In the genomic region with DNA sequence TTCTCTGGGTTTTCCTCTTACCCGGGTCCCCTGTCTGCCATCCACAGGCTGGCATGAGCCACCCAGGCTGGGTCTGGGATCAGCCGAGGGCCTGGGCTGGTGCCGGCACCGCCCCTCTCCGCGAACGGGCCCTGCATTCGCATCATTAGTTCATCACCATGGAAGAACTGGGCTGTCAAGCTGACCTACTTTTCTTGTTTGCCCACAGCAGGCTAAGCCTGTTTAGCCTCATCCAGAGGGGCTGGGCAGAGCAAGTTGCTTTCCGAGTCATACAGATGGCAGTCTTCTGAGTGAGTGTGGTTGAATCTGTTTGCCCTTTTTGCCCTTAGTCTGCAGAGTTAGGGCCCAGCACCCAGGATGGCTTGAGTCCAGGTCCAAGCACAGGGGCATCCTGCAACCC, we compare ENCODE assay signal across 16 cellular contexts.
DNase-seq lines count a peak whose midpoint lies in the region; ATAC-seq, FAIRE-seq and TF ChIP-seq lines count a peak whose summit lies in the region.
"Had no signal": no experiment of that assay in that cellular context is flagged by ENCODE, and none has a peak within 500 bp of the region (broad histone marks: within the 10 kb centered on the region; RNA-seq: fewer than 3 reads in every experiment).

No MANE protein-coding gene starts in this region.

- H2BK15ac ChIP-seq in H1 (ENCODE audit: low read length): peak overlapping the region; percentile 32; the same call in 1 of the 2 replicates
- no peak overlapping the region for H2BK15ac ChIP-seq in neuronal stem cell (ENCODE audit: low read length)

- H3K9ac ChIP-seq in H1 (replicated peaks in 1 of 4; ENCODE audit: extremely low read depth in 1 of 4, low read depth in 3 of 4, low read length in 3 of 4) (no peak overlapping the region), neuronal stem cell (ENCODE audit: low read depth, low read length, poor library complexity) (no peak overlapping the region)

- no peak overlapping the region for H3K23ac ChIP-seq in H1 (ENCODE audit: insufficient read length)
- no peak overlapping the region for H3K23ac ChIP-seq in neuronal stem cell (ENCODE audit: low read depth, low read length, poor library complexity)

- CTCF ChIA-PET in H1 (lab: Charles Lee; ENCODE audit: partially characterized antibody): interaction anchor here (1.4 to 4.4 kb wide), 5 partner anchors 11 to 278 kb away, joined by 3 to 21 read pairs (median 11); no protein-coding TSS in a partner anchor

- H3K14ac ChIP-seq in H1 (ENCODE audit: insufficient read length): no peak overlapping the region
- no peak overlapping the region for H3K14ac ChIP-seq in neuronal stem cell (ENCODE audit: low read length)

- peak; percentile 44 for DNase-seq in Ammon's horn (ENCODE audit: low spot score)
- peak; percentile 64 for DNase-seq in LNCaP clone FGC (ENCODE audit: low read depth)
- no peak for DNase-seq in H1 (ENCODE audit: low read depth in 1 of 2, low spot score in 2 of 2)
- DNase-seq in neuronal stem cell (ENCODE audit: low spot score): no peak
- no peak for DNase-seq in effector CD4-positive, alpha-beta T cell
- DNase-seq: activated CD4-positive, CD25-positive, alpha-beta regulatory T cell treated with anti-CD3 and anti-CD28 coated beads, Interleukin-2, amount 50 U/mL, for 72 hours; activated naive CD4-positive, alpha-beta T cell treated with anti-CD3 and anti-CD28 coated beads, Interleukin-2, amount 50 U/mL, for 16 hours; naive thymus-derived CD8-positive, alpha-beta T cell; NCI-H1417 treated with DMSO at 0.1 percent for 48 hours; NCI-H446; stimulated activated naive CD4-positive, alpha-beta T cell had no signal

- H4K20me1 ChIP-seq in H1 (replicated peaks in 1 of 2; ENCODE audit: control insufficient read depth in 1 of 2, insufficient read depth in 2 of 2, low read length in 2 of 2): no peaks in the 10 kb centered on the region

- H3K4ac ChIP-seq in H1 (replicated peaks; ENCODE audit: insufficient read length, low read depth, low read length): no peak overlapping the region
- H3K4ac ChIP-seq in neuronal stem cell (ENCODE audit: low read length): no peak overlapping the region

- no peak for TF ChIP-seq EP300 in H1 (IDR thresholded peaks at IDR 0.05; ENCODE audit: borderline replicate concordance in 1 of 2, low read depth in 2 of 2, low read length in 2 of 2)

- H3K18ac ChIP-seq in H1 (ENCODE audit: extremely low read depth, low read length) (no peak overlapping the region), neuronal stem cell (ENCODE audit: low read length) (no peak overlapping the region)

- TF ChIP-seq RAD21 in H1 (IDR thresholded peaks at IDR 0.05 in 1 of 2, conservative IDR thresholded peaks at IDR 0.05 in 1 of 2; ENCODE audit: low read depth in 2 of 2, low read length in 2 of 2): no peak

- H2AK5ac ChIP-seq in H1 (ENCODE audit: low read depth, low read length): no peak overlapping the region
- no peak overlapping the region for H2AK5ac ChIP-seq in neuronal stem cell (ENCODE audit: low read depth, low read length)

- TF ChIP-seq CTCF in LNCaP clone FGC (IDR thresholded peaks at IDR 0.05; ENCODE audit: control insufficient read depth, extremely low read depth, insufficient read depth) (no peak), H1 (IDR thresholded peaks at IDR 0.05; ENCODE audit: control extremely low read depth in 1 of 3, insufficient read depth in 1 of 3, low read depth in 1 of 3, low read length in 3 of 3) (no peak)

- no peak overlapping the region for H2BK12ac ChIP-seq in H1 (ENCODE audit: low read depth, low read length)
- H2BK12ac ChIP-seq in neuronal stem cell (ENCODE audit: low read length): no peak overlapping the region

- no peak overlapping the region for H2BK20ac ChIP-seq in H1 (ENCODE audit: low read length)

- H4K5ac ChIP-seq in H1 (ENCODE audit: insufficient read length, low read depth, low read length): no peak overlapping the region

- H3K36me3 ChIP-seq in H1 (ENCODE audit: control insufficient read depth in 2 of 4, insufficient read depth in 4 of 4, low read length in 3 of 4): no peaks in the 10 kb centered on the region
- H3K36me3 ChIP-seq in neuronal stem cell (replicated peaks in 1 of 2; ENCODE audit: control insufficient read depth in 2 of 2, insufficient read depth in 2 of 2, low read length in 2 of 2): no peaks in the 10 kb centered on the region
- H3K36me3 ChIP-seq: cardiac muscle cell had no signal

- no peak overlapping the region for H4K8ac ChIP-seq in H1 (ENCODE audit: extremely low read depth, insufficient read depth, low read length)
- H4K8ac ChIP-seq in neuronal stem cell (ENCODE audit: low read depth, low read length): no peak overlapping the region

- 92% methylated on average over 9 of the region's 9 CpGs; no CpG with 5 or more reads in 1 of the 2 experiments for WGBS in H1 (ENCODE audit: extremely low coverage in 1 of 2, insufficient coverage in 1 of 2, insufficient read length in 1 of 2, insufficient replicate concordance in 2 of 2, low coverage in 1 of 2, low lambda C conversion rate in 2 of 2, missing lambda C conversion rate in 1 of 2), 2 experiments
- no CpG with 5 or more reads among the region's 9 CpGs for WGBS in neuronal stem cell (ENCODE audit: extremely low coverage in 2 of 2, insufficient read length in 2 of 2, insufficient replicate concordance in 1 of 2), 2 donors

- POLR2A ChIA-PET in H1 (lab: Charles Lee; ENCODE audit: partially characterized antibody): no interaction called here

- H2AFZ ChIP-seq in H1 (ENCODE audit: low read length): no peak overlapping the region
- no peak overlapping the region for H2AFZ ChIP-seq in neuronal stem cell (ENCODE audit: low read length)

- no peaks in the 10 kb centered on the region for H3K27me3 ChIP-seq in H1 (replicated peaks in 1 of 4; ENCODE audit: control insufficient read depth in 3 of 4, extremely low read depth in 1 of 4, insufficient read depth in 3 of 4, low read length in 3 of 4)
- H3K27me3 ChIP-seq in neuronal stem cell (ENCODE audit: control insufficient read depth in 3 of 3, insufficient read depth in 3 of 3, low read depth in 1 of 3, low read length in 3 of 3): peaks cover 0 to 13% (median 0%) of the 10 kb centered on the region in 3 experiments
- H3K27me3 ChIP-seq: cardiac muscle cell had no signal

- no peak overlapping the region for H3K4me2 ChIP-seq in H1 (ENCODE audit: insufficient read depth in 1 of 2, low read depth in 2 of 2, low read length in 2 of 2)
- H3K4me2 ChIP-seq in neuronal stem cell (ENCODE audit: insufficient read depth, low read length, poor library complexity, severe bottlenecking): no peak overlapping the region

- TF ChIP-seq POLR2A in H1 (IDR thresholded peaks at IDR 0.05; ENCODE audit: control extremely low read depth in 1 of 2, low read depth in 2 of 2, low read length in 2 of 2): no peak

- H3K23me2 ChIP-seq in H1 (ENCODE audit: low read depth, low read length): no peaks in the 10 kb centered on the region

- H4K91ac ChIP-seq in H1 (replicated peaks; ENCODE audit: insufficient read length, low read length): no peak overlapping the region
- peak overlapping the region; percentile 45 for H4K91ac ChIP-seq in neuronal stem cell (ENCODE audit: low read depth, low read length, poor library complexity)

- H3K27ac ChIP-seq in H1 (ENCODE audit: low read depth, low read length) (no peak overlapping the region), neuronal stem cell (replicated peaks; ENCODE audit: low read length) (no peak overlapping the region)
- H3K27ac ChIP-seq: cardiac muscle cell had no signal

- H3K79me1 ChIP-seq in H1 (ENCODE audit: low read depth, low read length) (no peaks in the 10 kb centered on the region), neuronal stem cell (ENCODE audit: low read depth, low read length) (no peaks in the 10 kb centered on the region)

- H3K56ac ChIP-seq in H1 (replicated peaks; ENCODE audit: insufficient read length, low read depth, low read length): no peak overlapping the region

- H2BK5ac ChIP-seq in H1 (ENCODE audit: low read depth, low read length): no peak overlapping the region
- no peak overlapping the region for H2BK5ac ChIP-seq in neuronal stem cell (ENCODE audit: low read length)

- H2BK120ac ChIP-seq in H1 (replicated peaks; ENCODE audit: low read depth, low read length) (no peak overlapping the region), neuronal stem cell (ENCODE audit: low read depth, low read length) (no peak overlapping the region)

- H3K4me1 ChIP-seq in H1 (replicated peaks in 1 of 4; ENCODE audit: control insufficient read depth in 3 of 4, insufficient read depth in 4 of 4, low read length in 3 of 4) (peaks cover 0 to 18% (median 11%) of the 10 kb centered on the region in 4 experiments; a peak in 5 of 7 replicates), neuronal stem cell (ENCODE audit: control insufficient read depth in 2 of 2, insufficient read depth in 1 of 2, low read depth in 1 of 2, low read length in 2 of 2) (peaks cover 0 to 11% of the 10 kb centered on the region in 2 donors)

- H3K4me3 ChIP-seq in LNCaP clone FGC (ENCODE audit: low read depth, low read length): 0 out of 2 replicates have a peak overlapping the region, but pooled peaks have one; percentile 6
- no peak overlapping the region for H3K4me3 ChIP-seq in H1 (ENCODE audit: extremely low read depth in 1 of 4, insufficient read depth in 2 of 4, low read depth in 3 of 4, low read length in 4 of 4)
- H3K4me3 ChIP-seq in neuronal stem cell (ENCODE audit: low read length in 2 of 2): no peak overlapping the region
- H3K4me3 ChIP-seq: cardiac muscle cell had no signal

- ATAC-seq in GM19467 (IDR thresholded peaks at IDR 0.05; ENCODE audit: unreplicated experiment) (no peak), GM18870 (IDR thresholded peaks at IDR 0.05; ENCODE audit: unreplicated experiment) (no peak), HG02642 (IDR thresholded peaks at IDR 0.05; ENCODE audit: poor library complexity, unreplicated experiment) (no peak)
- ATAC-seq: naive thymus-derived CD8-positive, alpha-beta T cell; sciatic nerve had no signal

- no peaks in the 10 kb centered on the region for H3K9me3 ChIP-seq in H1 (ENCODE audit: insufficient read depth in 2 of 2, low read depth in 1 of 2, low read length in 1 of 2)
- H3K9me3 ChIP-seq in neuronal stem cell (replicated peaks in 1 of 2; ENCODE audit: control insufficient read depth in 2 of 2, insufficient read depth in 1 of 2, low read depth in 1 of 2, low read length in 2 of 2): no peaks in the 10 kb centered on the region

- FAIRE-seq in H1 (lab: Jason Lieb, UNC): no peak

- no peaks in the 10 kb centered on the region for H3K79me2 ChIP-seq in H1 (ENCODE audit: control insufficient read depth in 1 of 2, insufficient read depth in 2 of 2, low read length in 2 of 2)

TF ChIP-seq in H1, 55 proteins besides CTCF, POLR2A, EP300 and RAD21:
- TF ChIP-seq RBBP5 (IDR thresholded peaks at IDR 0.05; ENCODE audit: borderline replicate concordance, low read depth, low read length) (no peak), EZH2 (IDR thresholded peaks at IDR 0.05; ENCODE audit: low read depth, low read length, severe bottlenecking) (no peak)

Comparison
In these comparisons a context has a peak if more than half of its experiments do, and no peak if none do; other contexts are left out.
1. DNase-seq: peak in Ammon's horn (single experiment) and LNCaP clone FGC (single experiment); none in H1 (0 of 2), neuronal stem cell (single experiment) and effector CD4-positive, alpha-beta T cell (single experiment).